ENCODE assay signal across 21 cellular contexts in the genomic region with DNA sequence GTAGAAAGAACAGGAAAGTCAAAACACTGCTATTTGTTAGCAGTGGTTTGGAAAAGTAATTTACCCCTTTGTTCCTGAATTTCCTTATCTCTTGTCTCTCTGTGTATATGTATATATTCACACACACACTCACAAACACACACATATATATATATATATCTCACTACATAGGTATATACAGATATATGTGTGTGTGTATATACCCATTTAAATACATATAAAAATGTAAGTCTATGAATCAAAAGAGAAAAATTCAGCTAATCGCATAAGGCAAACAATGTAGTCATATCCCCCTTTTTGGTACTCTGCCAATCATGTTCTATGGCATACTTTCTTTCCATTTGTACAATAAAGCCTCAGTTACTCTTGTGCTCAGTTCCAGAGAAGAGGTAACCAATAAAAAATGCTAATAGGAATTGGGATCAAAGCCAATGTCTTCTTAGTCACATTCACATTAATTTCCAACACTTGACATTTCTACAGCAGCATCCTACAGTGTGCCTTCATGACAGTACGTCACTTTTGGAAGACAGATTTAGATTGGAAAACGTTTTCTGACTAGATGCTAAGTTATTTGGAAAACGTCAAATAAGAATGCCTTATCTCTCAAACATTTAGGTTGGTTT.
A peak's percentile ranks its signal among the peaks of the same experiment; 100 is the strongest.
DNase-seq lines count a peak whose midpoint lies in the region; ATAC-seq and TF ChIP-seq lines count a peak whose summit lies in the region.
"Had no signal": no experiment of that assay in that cellular context is flagged by ENCODE, and none has a peak within 500 bp of the region (broad histone marks: within the 10 kb centered on the region; RNA-seq: fewer than 3 reads in every experiment).

No MANE protein-coding gene starts in this region.

- H3K27ac ChIP-seq in RWPE1, result no peak overlapping the region
- H3K27ac ChIP-seq: skin epidermis, upper lobe of right lung had no signal

- CTCF ChIA-PET in RWPE1 (lab: Yijun Ruan, JAX), result no interaction called here

- TF ChIP-seq CTCF in RWPE1 (conservative IDR thresholded peaks at IDR 0.05; ENCODE audit: low read depth) (no peak), mucosa of descending colon (IDR thresholded peaks at IDR 0.05) (no peak)

- no peaks in the 10 kb centered on the region for H3K36me3 ChIP-seq in mucosa of descending colon (ENCODE audit: low read depth)
- H3K36me3 ChIP-seq: upper lobe of right lung had no signal

- no peak for ATAC-seq in mucosa of descending colon
- ATAC-seq in GM21381 (IDR thresholded peaks at IDR 0.05; ENCODE audit: unreplicated experiment), result no peak
- ATAC-seq in GM19351 (IDR thresholded peaks at IDR 0.05; ENCODE audit: unreplicated experiment), result no peak
- no peak for ATAC-seq in sciatic nerve
- ATAC-seq: natural killer cell treated with Interleukin-12 subunit alpha and Interleukin-12 subunit beta and Interleukin-15 and Interleukin-18, amount 100 ng/mL, for 72 hours; upper lobe of right lung; WTC11 had no signal

- no peak overlapping the region for H3K4me3 ChIP-seq in mucosa of descending colon
- H3K4me3 ChIP-seq: skin epidermis, upper lobe of right lung had no signal

- DNase-seq in A172 (ENCODE audit: low spot score) (peak; percentile 50), HT1080 (ENCODE audit: low read depth) (peak; percentile 71), RWPE1 (ENCODE audit: low spot score) (peak; percentile 1), fibroblast of peridontal ligament (ENCODE audit: extremely low read depth) (peak; percentile 1), mucosa of descending colon (no peak), sciatic nerve (ENCODE audit: low spot score) (no peak)
- DNase-seq: activated CD4-positive, alpha-beta memory T cell treated with anti-CD3 and anti-CD28 coated beads, Interleukin-2, amount 10 ng/mL, durations not matched to agents 7 days and 5 days; activated naive CD4-positive, alpha-beta T cell treated with anti-CD3 and anti-CD28 coated beads for 36 hours; activated T-cell treated with anti-CD3 and anti-CD28 coated beads, Interleukin-2, amount 50 U/mL, for 24 hours; anterior cingulate cortex; DMS53; mesendoderm; NCI-H1930; NCI-H510A; posterior cingulate gyrus; upper lobe of right lung had no signal

- H3K9me3 ChIP-seq in mucosa of descending colon, result no peaks in the 10 kb centered on the region
- H3K9me3 ChIP-seq: upper lobe of right lung had no signal

- intact Hi-C loops in mucosa of descending colon (cut with DNase I, micrococcal nuclease), result no loop called here
- intact Hi-C loops in sciatic nerve (cut with DNase I), result no loop called here

- POLR2A ChIA-PET in RWPE1 (lab: Yijun Ruan, JAX; ENCODE audit: low non-redundant PET), result no interaction called here

- no peaks in the 10 kb centered on the region for H3K4me1 ChIP-seq in mucosa of descending colon (ENCODE audit: low read depth)
- H3K4me1 ChIP-seq: upper lobe of right lung had no signal

Comparison
In these comparisons a context has a peak if more than half of its experiments do, and no peak if none do; other contexts are left out.
1. DNase-seq: peak in A172 (single experiment), HT1080 (single experiment), RWPE1 (single experiment) and fibroblast of peridontal ligament (single experiment); none in mucosa of descending colon (0 of 3) and sciatic nerve (single experiment).